8 cellular contexts compared by ENCODE assay signal in genomic region chr15:80242132-80242769, GRCh38. TPM values are rescaled to one million over a fixed set of nuclear protein-coding genes. Genes with fewer than 3 reads are reported as not detected.
DNase-seq lines count a peak whose midpoint lies in the region; ATAC-seq and TF ChIP-seq lines count a peak whose summit lies in the region.

No MANE protein-coding gene starts in this region.

- no peak overlapping the region for H2BK120ac ChIP-seq in neuronal stem cell (ENCODE audit: low read depth, low read length)

- H2BK5ac ChIP-seq in neuronal stem cell (ENCODE audit: low read length), result no peak overlapping the region

- H3K9me3 ChIP-seq in neuronal stem cell (replicated peaks in 1 of 2; ENCODE audit: control insufficient read depth in 2 of 2, insufficient read depth in 1 of 2, low read depth in 1 of 2, low read length in 2 of 2), result no peaks in the 10 kb centered on the region

- ATAC-seq in HG03571 (IDR thresholded peaks at IDR 0.05; ENCODE audit: unreplicated experiment), result no peak

- H2BK15ac ChIP-seq in neuronal stem cell (ENCODE audit: low read length), result no peak overlapping the region

- H2BK12ac ChIP-seq in neuronal stem cell (ENCODE audit: low read length), result no peak overlapping the region

- H3K4ac ChIP-seq in neuronal stem cell (ENCODE audit: low read length), result no peak overlapping the region

- no peak overlapping the region for H3K4me3 ChIP-seq in GM12864 (ENCODE audit: low read depth, low read length)
- no peak overlapping the region for H3K4me3 ChIP-seq in neuronal stem cell (ENCODE audit: low read length in 2 of 2)

- H3K4me2 ChIP-seq in neuronal stem cell (ENCODE audit: insufficient read depth, low read length, poor library complexity, severe bottlenecking), result no peak overlapping the region

- H4K91ac ChIP-seq in neuronal stem cell (ENCODE audit: low read depth, low read length, poor library complexity), result no peak overlapping the region

- H3K4me1 ChIP-seq in neuronal stem cell (ENCODE audit: control insufficient read depth in 2 of 2, insufficient read depth in 1 of 2, low read depth in 1 of 2, low read length in 2 of 2), result peaks cover 0 to 2% of the 10 kb centered on the region in 2 donors

- peak overlapping the region; percentile 73 for H2AFZ ChIP-seq in neuronal stem cell (ENCODE audit: low read length)

- WGBS in neuronal stem cell (ENCODE audit: extremely low coverage in 2 of 2, insufficient read length in 2 of 2, insufficient replicate concordance in 1 of 2), 2 donors, result no CpG with 5 or more reads among the region's 11 CpGs

- TF ChIP-seq CTCF in 22Rv1 (IDR thresholded peaks at IDR 0.05) (peak; percentile 93), GM12864 (IDR thresholded peaks at IDR 0.05; ENCODE audit: low read depth, low read length, missing control alignments) (peak; percentile 83)

- no peaks in the 10 kb centered on the region for H3K79me1 ChIP-seq in neuronal stem cell (ENCODE audit: low read depth, low read length)

- no peak overlapping the region for H3K9ac ChIP-seq in neuronal stem cell (ENCODE audit: low read depth, low read length, poor library complexity)

- no peak overlapping the region for H3K27ac ChIP-seq in 22Rv1
- H3K27ac ChIP-seq in neuronal stem cell (replicated peaks; ENCODE audit: low read length), result no peak overlapping the region

- no peak overlapping the region for H3K18ac ChIP-seq in neuronal stem cell (ENCODE audit: low read length)

- no peak overlapping the region for H2AK5ac ChIP-seq in neuronal stem cell (ENCODE audit: low read depth, low read length)

- H4K8ac ChIP-seq in neuronal stem cell (ENCODE audit: low read depth, low read length), result no peak overlapping the region

- H3K23ac ChIP-seq in neuronal stem cell (ENCODE audit: low read depth, low read length, poor library complexity), result no peak overlapping the region

- H3K36me3 ChIP-seq in neuronal stem cell (replicated peaks in 1 of 2; ENCODE audit: control insufficient read depth in 2 of 2, insufficient read depth in 2 of 2, low read length in 2 of 2), result no peaks in the 10 kb centered on the region

- intact Hi-C loops in posterior vena cava (cut with DNase I), result no loop called here

- peaks cover 0 to 10% (median 0%) of the 10 kb centered on the region in 3 experiments for H3K27me3 ChIP-seq in neuronal stem cell (ENCODE audit: control insufficient read depth in 3 of 3, insufficient read depth in 3 of 3, low read depth in 1 of 3, low read length in 3 of 3)

- DNase-seq in GM12864 (ENCODE audit: low read depth), result no peak
- DNase-seq in NOMO-1 (lab: John Stamatoyannopoulos, UW; ENCODE audit: unreplicated experiment in 2 of 2), result peak; percentile 46 to 54
- peak; percentile 38 for DNase-seq in dermis blood vessel endothelial cell
- no peak for DNase-seq in neuronal stem cell (ENCODE audit: low spot score)
- DNase-seq in posterior vena cava (ENCODE audit: low spot score), result no peak
- no peak for DNase-seq in 8988T

- H3K14ac ChIP-seq in neuronal stem cell (ENCODE audit: low read length), result no peak overlapping the region

RNA-seq across cellular contexts. Expression of gene CTXND1, which starts 9.8 kb away (rescaled TPM):
- total RNA-seq in dermis blood vessel endothelial cell (not detected in 2 replicates), posterior vena cava (under 1 TPM in 1 of 2 donors, not detected in 1; 0.05 TPM)
- 0.03 TPM for polyA plus RNA-seq in neuronal stem cell (2013, experiment 1 of 2)
- polyA plus RNA-seq in neuronal stem cell (2013, experiment 2 of 2), result 0.03 TPM

Comparison
In these comparisons a context has a peak if more than half of its experiments do, and no peak if none do; other contexts are left out.
1. DNase-seq: peak in NOMO-1 (2 of 2) and dermis blood vessel endothelial cell (single experiment); none in GM12864 (single experiment), neuronal stem cell (single experiment), posterior vena cava (single experiment) and 8988T (single experiment).